ENCODE assay signal across 18 cellular contexts in genomic region chr9:79616971-79617370, GRCh38. TPM values are rescaled to one million over a fixed set of nuclear protein-coding genes. Genes with fewer than 3 reads are reported as not detected.
DNase-seq lines count a peak whose midpoint lies in the region; ATAC-seq, FAIRE-seq and TF ChIP-seq lines count a peak whose summit lies in the region.
"Had no signal": no experiment of that assay in that cellular context is flagged by ENCODE, and none has a peak within 500 bp of the region (broad histone marks: within the 10 kb centered on the region; RNA-seq: fewer than 3 reads in every experiment).

No MANE protein-coding gene starts in this region.

- H3K27me3 Mint-ChIP-seq in WTC11 (ENCODE audit: low read depth) (no peaks in the 10 kb centered on the region), type B pancreatic cell (peaks cover 6% of the 10 kb centered on the region)

- POLR2A ChIA-PET in WTC11 (lab: Charles Lee), result no interaction called here

- no peak for TF ChIP-seq CTCF in WTC11 (IDR thresholded peaks at IDR 0.05)
- TF ChIP-seq CTCF in mucosa of descending colon (IDR thresholded peaks at IDR 0.05), result no peak
- no peak for TF ChIP-seq CTCF in pancreas (IDR thresholded peaks at IDR 0.05)
- TF ChIP-seq CTCF in type B pancreatic cell (conservative IDR thresholded peaks at IDR 0.05), result no peak

- CTCF ChIA-PET in WTC11 (lab: Charles Lee), result no interaction called here

- intact Hi-C loops in mucosa of descending colon (cut with DNase I, micrococcal nuclease), result no loop called here
- intact Hi-C loops in pancreas (cut with DNase I), result no loop called here

- no peaks in the 10 kb centered on the region for H3K27me3 ChIP-seq in pancreas

- H3K4me1 ChIP-seq in mucosa of descending colon (ENCODE audit: low read depth) (peaks cover 9% of the 10 kb centered on the region), pancreas (peaks cover 0 to 11% (median 10%) of the 10 kb centered on the region in 3 donors)

- WGBS in pancreas, 2 donors, result 33 to 41% methylated on average over 3 of the region's 3 CpGs

- peaks cover 68% of the 10 kb centered on the region for H3K4me1 Mint-ChIP-seq in WTC11
- peaks cover 26% of the 10 kb centered on the region for H3K4me1 Mint-ChIP-seq in type B pancreatic cell (ENCODE audit: unreplicated experiment)

- H3K4me3 Mint-ChIP-seq in WTC11 (no peak overlapping the region), type B pancreatic cell (peak overlapping the region; percentile 30)

- DNase-seq in WTC11 (ENCODE audit: low spot score) (no peak), mucosa of descending colon (no peak), pancreas (no peak), type B pancreatic cell (ENCODE audit: extremely low spot score, unreplicated experiment) (no peak), islet precursor cell (no peak)
- DNase-seq in effector CD8-positive, alpha-beta T cell (lab: John Stamatoyannopoulos, UW), result no peak
- DNase-seq: ACHN, DMS 273 treated with DMSO at 0.1 percent for 48 hours, H7, NCI-H1436, NCI-H1930, NCI-H345, NCI-H524 treated with DMSO at 0.1 percent for 48 hours, PC-9 had no signal

- no peaks in the 10 kb centered on the region for H3K36me3 ChIP-seq in mucosa of descending colon (ENCODE audit: low read depth)
- no peaks in the 10 kb centered on the region for H3K36me3 ChIP-seq in pancreas

- no peak for ATAC-seq in WTC11
- peak; percentile 15 for ATAC-seq in mucosa of descending colon
- ATAC-seq in pancreas, result peak in 3 of 4 donors; percentile 10 to 33 (median 26)
- ATAC-seq in HG02870 (IDR thresholded peaks at IDR 0.05; ENCODE audit: unreplicated experiment), result no peak
- ATAC-seq in GM21576 (IDR thresholded peaks at IDR 0.05; ENCODE audit: unreplicated experiment), result no peak
- ATAC-seq: GM12878 had no signal

- H3K9me3 ChIP-seq in mucosa of descending colon, result no peaks in the 10 kb centered on the region
- H3K9me3 ChIP-seq in pancreas, result no peaks in the 10 kb centered on the region

- H3K9me3 Mint-ChIP-seq in WTC11 (no peaks in the 10 kb centered on the region), type B pancreatic cell (no peaks in the 10 kb centered on the region)

- H3K4me3 ChIP-seq in mucosa of descending colon (no peak overlapping the region), pancreas (no peak overlapping the region)
- H3K4me3 ChIP-seq: GM12878, PC-9 had no signal

- FAIRE-seq in pancreas (lab: Jason Lieb, UNC), result no peak
- FAIRE-seq: GM12878, HTR-8/SVneo had no signal

- H3K36me3 Mint-ChIP-seq in WTC11 (peaks cover 3% of the 10 kb centered on the region; the same call in 1 of the 2 replicates), type B pancreatic cell (peaks cover 46% of the 10 kb centered on the region)

- peak overlapping the region in 1 of 4 donors; percentile 20 for H3K27ac ChIP-seq in pancreas
- H3K27ac ChIP-seq: PC-9 had no signal

- H3K27ac Mint-ChIP-seq in WTC11, result peak overlapping the region; percentile 25; the same call in 1 of the 2 replicates
- no peak overlapping the region for H3K27ac Mint-ChIP-seq in type B pancreatic cell

TF ChIP-seq in WTC11, 78 proteins besides CTCF, POLR2A, EP300 and RAD21:
- no peak for TF ChIP-seq RELA (CRISPR knock-in tag; IDR thresholded peaks at IDR 0.05; ENCODE audit: borderline replicate concordance)
- TF ChIP-seq ETV6 (CRISPR knock-in tag; IDR thresholded peaks at IDR 0.05), result no peak
- no peak for TF ChIP-seq ATF3 (CRISPR knock-in tag; conservative IDR thresholded peaks at IDR 0.05)
- TF ChIP-seq PRRX2 (CRISPR knock-in tag; IDR thresholded peaks at IDR 0.05), result no peak
- TF ChIP-seq TP53 (CRISPR knock-in tag; IDR thresholded peaks at IDR 0.05), result no peak
- no peak for TF ChIP-seq ATF2 (CRISPR knock-in tag; IDR thresholded peaks at IDR 0.05; ENCODE audit: borderline replicate concordance, low read depth)

RNA-seq across cellular contexts. Expression of gene TLE4, which starts 45.2 kb away (rescaled TPM):
- total RNA-seq in WTC11 (2021) (48.1 to 50.9 TPM (median 49.8 TPM) in 3 replicates), mucosa of descending colon (10 to 100 TPM; 23.9 to 38.4 (median 29.8) TPM), pancreas (10 to 100 TPM in 3 of 6 donors, 1 to 10 TPM in 3; 8.0 to 19.0 (median 10.3) TPM), type B pancreatic cell (ENCODE audit: low replicate concordance) (77.7 and 83.5 TPM in 2 replicates)
- polyA plus RNA-seq in pancreas, result 1 to 10 TPM; 2.8 to 4.1 TPM
- total RNA-seq: PC-9 had no signal

Comparison
In these comparisons a context has a peak if more than half of its experiments do, and no peak if none do; other contexts are left out.
1. ATAC-seq: peak in mucosa of descending colon (single experiment) and pancreas (3 of 4); none in WTC11 (single experiment), HG02870 (single experiment) and GM21576 (single experiment).